ENCODE assay signal across 14 cellular contexts in the genomic region with DNA sequence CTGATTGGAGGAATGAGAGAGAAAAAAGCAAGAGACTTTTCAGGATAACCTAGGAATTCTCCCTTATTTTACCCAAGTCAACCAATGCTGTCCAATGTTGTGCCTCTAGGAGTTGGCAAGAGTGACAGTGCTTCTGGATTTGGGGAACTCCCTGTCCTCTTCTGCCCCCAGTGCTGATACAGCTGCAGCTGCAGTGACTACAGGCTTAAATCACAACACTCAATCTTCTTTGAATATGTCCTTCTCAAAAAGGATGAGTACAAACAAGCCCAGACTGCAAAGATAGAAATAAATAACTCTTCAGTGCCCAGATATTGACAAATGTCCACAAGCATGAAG.
DNase-seq lines count a peak whose midpoint lies in the region; ATAC-seq, FAIRE-seq and TF ChIP-seq lines count a peak whose summit lies in the region.
"Had no signal": no experiment of that assay in that cellular context is flagged by ENCODE, and none has a peak within 500 bp of the region (broad histone marks: within the 10 kb centered on the region; RNA-seq: fewer than 3 reads in every experiment).

No MANE protein-coding gene starts in this region.

- in situ Hi-C loops in mammary epithelial cell (cut with MboI; ENCODE audit: low sequenced_read_pairs in 2 of 2) (no loop called here), HepG2 (cut with HindIII; ENCODE audit: extremely low pct_ligation_motif_present, low pct_unique_long_range_greater_than_20kb) (no loop called here)

- dilution Hi-C loops in mammary epithelial cell (cut with HindIII; ENCODE audit: low sequenced_read_pairs): no loop called here

- H3K79me2 ChIP-seq in mammary epithelial cell (ENCODE audit: insufficient read depth, low read length) (no peaks in the 10 kb centered on the region), HepG2 (ENCODE audit: insufficient read depth, low read length) (no peaks in the 10 kb centered on the region)

- intact Hi-C loops in heart left ventricle (cut with DNase I) (loop anchor here in 2 of 10 donors (5.0 to 10.0 kb wide), 2 partner anchors 56 to 64 kb away; no protein-coding TSS in a partner anchor), left ventricle myocardium inferior (cut with micrococcal nuclease) (no loop called here), mammary epithelial cell (cut with micrococcal nuclease) (no loop called here), HepG2 (cut with micrococcal nuclease; ENCODE audit: unreplicated experiment) (no loop called here)

- no peak for TF ChIP-seq EP300 in HepG2 (IDR thresholded peaks at IDR 0.05; ENCODE audit: low read depth in 2 of 2, low read length in 2 of 2)
- TF ChIP-seq EP300 in HepG2 (CRISPR knock-in tag; IDR thresholded peaks at IDR 0.05; ENCODE audit: borderline replicate concordance): no peak

- H2AFZ ChIP-seq in mammary epithelial cell (ENCODE audit: low read depth, low read length) (no peak overlapping the region), HepG2 (ENCODE audit: low read length) (no peak overlapping the region)

- H3K4me3 ChIP-seq in heart left ventricle (no peak overlapping the region), left ventricle myocardium inferior (no peak overlapping the region), mammary epithelial cell (replicated peaks in 1 of 3; ENCODE audit: insufficient read depth in 1 of 3, low read depth in 2 of 3, low read length in 3 of 3) (no peak overlapping the region), HepG2 (replicated peaks in 1 of 3; ENCODE audit: insufficient read depth in 1 of 3, low read depth in 2 of 3, low read length in 3 of 3) (no peak overlapping the region)

- BruUV-seq in mammary epithelial cell (replicated peaks; lab: Mats Ljungman, UMichigan) (no TSS peak), HepG2 (replicated peaks; lab: Mats Ljungman, UMichigan) (no TSS peak)

- peak; percentile 68 to 84 (median 70) for ATAC-seq in heart left ventricle
- peak; percentile 42 for ATAC-seq in HepG2
- no peak for ATAC-seq in GM18909 (IDR thresholded peaks at IDR 0.05; ENCODE audit: poor library complexity, unreplicated experiment)

- peaks cover 0 to 17% (median 0%) of the 10 kb centered on the region in 12 donors for H3K9me3 ChIP-seq in heart left ventricle
- peaks cover 14% of the 10 kb centered on the region for H3K9me3 ChIP-seq in left ventricle myocardium inferior (replicated peaks)
- no peaks in the 10 kb centered on the region for H3K9me3 ChIP-seq in mammary epithelial cell (replicated peaks; ENCODE audit: insufficient read depth, low read length)
- no peaks in the 10 kb centered on the region; the same call in 1 of the 2 replicates for H3K9me3 ChIP-seq in HepG2 (ENCODE audit: low read length)

- H3K4me1 ChIP-seq in heart left ventricle (peaks cover 0 to 37% (median 10%) of the 10 kb centered on the region in 12 donors), left ventricle myocardium inferior (peaks cover 21% of the 10 kb centered on the region), mammary epithelial cell (ENCODE audit: insufficient read depth, low read length) (peaks cover 10% of the 10 kb centered on the region), HepG2 (ENCODE audit: insufficient read depth, low read length) (peaks cover 52% of the 10 kb centered on the region)

- no peak overlapping the region for H3K27ac ChIP-seq in heart left ventricle
- H3K27ac ChIP-seq in left ventricle myocardium inferior (replicated peaks): no peak overlapping the region
- no peak overlapping the region for H3K27ac ChIP-seq in mammary epithelial cell (ENCODE audit: insufficient read depth, low read depth, low read length)
- peak overlapping the region; percentile 48 for H3K27ac ChIP-seq in HepG2 (ENCODE audit: extremely low read length, insufficient read depth, low read length)
- H3K27ac ChIP-seq: KMS-11 had no signal

- H4K20me1 ChIP-seq in mammary epithelial cell (ENCODE audit: insufficient read depth, low read length): no peaks in the 10 kb centered on the region
- no peaks in the 10 kb centered on the region for H4K20me1 ChIP-seq in HepG2 (ENCODE audit: insufficient read depth, low read length)

- CTCF ChIA-PET in mammary epithelial cell (lab: Charles Lee; ENCODE audit: low non-redundant PET) (no interaction called here), HepG2 (lab: Yijun Ruan, JAX; ENCODE audit: low intra/inter-chr PET ratio, low total read pairs) (no interaction called here)

- FAIRE-seq in HepG2 (lab: Jason Lieb, UNC): no peak
- FAIRE-seq: D721Med had no signal

- TF ChIP-seq POLR2A in heart left ventricle (IDR thresholded peaks at IDR 0.05): no peak
- no peak for TF ChIP-seq POLR2A in HepG2 (IDR thresholded peaks at IDR 0.05; ENCODE audit: insufficient read depth in 1 of 2, low read depth in 2 of 2, low read length in 2 of 2)

- H3K27me3 ChIP-seq in heart left ventricle (no peaks in the 10 kb centered on the region), left ventricle myocardium inferior (ENCODE audit: low read depth) (no peaks in the 10 kb centered on the region), mammary epithelial cell (ENCODE audit: insufficient read depth, low read length) (no peaks in the 10 kb centered on the region), HepG2 (ENCODE audit: control insufficient read depth in 1 of 2, insufficient read depth in 2 of 2, low read length in 2 of 2) (no peaks in the 10 kb centered on the region)

- DNase-seq in heart left ventricle (no peak), left ventricle myocardium inferior (no peak), mammary epithelial cell (peak; percentile 9), HepG2 (ENCODE audit: low spot score) (no peak), COLO829 (ENCODE audit: low spot score) (no peak), UCSD-AML1 (lab: John Stamatoyannopoulos, UW; ENCODE audit: unreplicated experiment) (no peak)
- DNase-seq: CD4-positive, alpha-beta T cell; HFFc6; MM.1S; NCI-H526; SK-N-SH had no signal

- H3K9ac ChIP-seq in mammary epithelial cell (ENCODE audit: insufficient read depth, low read length) (no peak overlapping the region), HepG2 (ENCODE audit: insufficient read depth, low read depth, low read length) (no peak overlapping the region)
- H3K9ac ChIP-seq: KMS-11, SK-N-SH had no signal

- POLR2A ChIA-PET in HepG2 (lab: Yijun Ruan, JAX): interaction anchor here (1.5 to 2.1 kb wide), 2 partner anchors 11 to 154 kb away, joined by 4 to 9 read pairs; no protein-coding TSS in a partner anchor

- no peak overlapping the region for H3K4me2 ChIP-seq in mammary epithelial cell (ENCODE audit: insufficient read depth, low read depth, low read length)
- H3K4me2 ChIP-seq in HepG2 (ENCODE audit: low read depth, low read length): 0 out of 2 replicates have a peak overlapping the region, but pooled peaks have one; percentile 57
- H3K4me2 ChIP-seq: KMS-11, SK-N-SH had no signal

- TF ChIP-seq CTCF in heart left ventricle (IDR thresholded peaks at IDR 0.05) (peak in 1 of 12 donors; percentile 32), left ventricle myocardium inferior (IDR thresholded peaks at IDR 0.05; ENCODE audit: borderline replicate concordance) (no peak), mammary epithelial cell (conservative IDR thresholded peaks at IDR 0.05 in 1 of 2, IDR thresholded peaks at IDR 0.05 in 1 of 2; ENCODE audit: extremely low read depth in 1 of 2, insufficient read depth in 1 of 2, low read depth in 1 of 2, low read length in 2 of 2) (peak in 1 of 2 donors; percentile 22), HepG2 (CRISPR knock-in tag; IDR thresholded peaks at IDR 0.05) (no peak)

- TF ChIP-seq RAD21 in HepG2 (CRISPR knock-in tag; IDR thresholded peaks at IDR 0.05): no peak

- H3K36me3 ChIP-seq in heart left ventricle (no peaks in the 10 kb centered on the region), left ventricle myocardium inferior (no peaks in the 10 kb centered on the region), mammary epithelial cell (ENCODE audit: insufficient read depth, low read length) (no peaks in the 10 kb centered on the region), HepG2 (replicated peaks in 1 of 2; ENCODE audit: control insufficient read depth in 1 of 2, insufficient read depth in 2 of 2, low read length in 2 of 2) (no peaks in the 10 kb centered on the region)

TF ChIP-seq in HepG2, 621 proteins besides CTCF, POLR2A, EP300 and RAD21:
- TF ChIP-seq, protein P1, sequence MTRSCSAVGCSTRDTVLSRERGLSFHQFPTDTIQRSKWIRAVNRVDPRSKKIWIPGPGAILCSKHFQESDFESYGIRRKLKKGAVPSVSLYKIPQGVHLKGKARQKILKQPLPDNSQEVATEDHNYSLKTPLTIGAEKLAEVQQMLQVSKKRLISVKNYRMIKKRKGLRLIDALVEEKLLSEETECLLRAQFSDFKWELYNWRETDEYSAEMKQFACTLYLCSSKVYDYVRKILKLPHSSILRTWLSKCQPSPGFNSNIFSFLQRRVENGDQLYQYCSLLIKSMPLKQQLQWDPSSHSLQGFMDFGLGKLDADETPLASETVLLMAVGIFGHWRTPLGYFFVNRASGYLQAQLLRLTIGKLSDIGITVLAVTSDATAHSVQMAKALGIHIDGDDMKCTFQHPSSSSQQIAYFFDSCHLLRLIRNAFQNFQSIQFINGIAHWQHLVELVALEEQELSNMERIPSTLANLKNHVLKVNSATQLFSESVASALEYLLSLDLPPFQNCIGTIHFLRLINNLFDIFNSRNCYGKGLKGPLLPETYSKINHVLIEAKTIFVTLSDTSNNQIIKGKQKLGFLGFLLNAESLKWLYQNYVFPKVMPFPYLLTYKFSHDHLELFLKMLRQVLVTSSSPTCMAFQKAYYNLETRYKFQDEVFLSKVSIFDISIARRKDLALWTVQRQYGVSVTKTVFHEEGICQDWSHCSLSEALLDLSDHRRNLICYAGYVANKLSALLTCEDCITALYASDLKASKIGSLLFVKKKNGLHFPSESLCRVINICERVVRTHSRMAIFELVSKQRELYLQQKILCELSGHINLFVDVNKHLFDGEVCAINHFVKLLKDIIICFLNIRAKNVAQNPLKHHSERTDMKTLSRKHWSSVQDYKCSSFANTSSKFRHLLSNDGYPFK (CRISPR knock-in tag; IDR thresholded peaks at IDR 0.05; ENCODE audit: borderline replicate concordance): no peak
- TF ChIP-seq HDAC1 (CRISPR knock-in tag; IDR thresholded peaks at IDR 0.05) (0 out of 2 replicates have a peak, but pooled peaks have one; percentile 5), DMAP1 (CRISPR knock-in tag; IDR thresholded peaks at IDR 0.05) (0 out of 2 replicates have a peak, but pooled peaks have one; percentile 27)
